In the genomic region with DNA sequence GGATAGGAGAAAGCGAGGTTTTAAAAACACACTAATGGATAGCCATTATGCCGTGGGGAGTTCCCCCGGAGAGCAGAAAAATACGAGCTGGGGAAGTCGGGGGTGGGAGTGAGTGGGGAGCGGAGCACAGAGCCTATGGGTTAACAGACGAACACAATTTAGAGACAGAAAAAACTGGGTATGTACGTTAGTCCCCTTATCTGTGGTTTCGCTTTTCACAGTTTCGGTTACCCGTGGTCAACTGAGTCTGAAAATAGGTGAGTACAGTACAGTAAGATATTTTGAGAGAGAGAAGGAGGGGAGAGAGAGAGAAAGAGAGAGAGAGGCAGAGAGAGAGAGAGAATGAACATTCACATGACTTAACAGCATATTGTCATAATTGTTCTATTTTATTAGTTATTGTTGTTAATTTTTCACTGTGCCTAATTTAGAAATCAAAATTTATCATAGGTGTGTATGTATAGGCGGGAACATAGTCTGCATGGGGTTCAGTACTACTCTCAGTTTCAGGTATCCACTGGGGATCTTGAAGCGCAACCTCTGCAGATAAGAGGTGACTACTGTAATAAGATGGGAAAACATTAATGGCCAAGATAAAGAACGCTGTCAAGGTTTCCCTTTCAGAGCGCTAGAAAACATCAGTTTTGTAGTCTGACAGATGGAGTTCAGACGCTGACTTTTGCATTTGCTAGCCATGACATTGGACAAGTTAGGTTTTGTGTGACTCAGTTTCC, we compare ENCODE assay signal across 11 cellular contexts.
DNase-seq lines count a peak whose midpoint lies in the region; ATAC-seq lines count a peak whose summit lies in the region.
"Had no signal": no experiment of that assay in that cellular context is flagged by ENCODE, and none has a peak within 500 bp of the region (broad histone marks: within the 10 kb centered on the region; RNA-seq: fewer than 3 reads in every experiment).

No MANE protein-coding gene starts in this region.

- peaks cover 21 to 31% of the 10 kb centered on the region in 2 donors for H3K27me3 Mint-ChIP-seq in natural killer cell treated with Interleukin-12 subunit alpha and Interleukin-12 subunit beta and Interleukin-15 and Interleukin-18, amount 100 ng/mL, for 72 hours
- H3K27me3 Mint-ChIP-seq in T-helper 17 cell, result peaks cover 59% of the 10 kb centered on the region

- H3K4me3 Mint-ChIP-seq in natural killer cell treated with Interleukin-12 subunit alpha and Interleukin-12 subunit beta and Interleukin-15 and Interleukin-18, amount 100 ng/mL, for 72 hours, result peak overlapping the region; percentile 13
- no peak overlapping the region for H3K4me3 Mint-ChIP-seq in T-helper 17 cell
- H3K4me3 Mint-ChIP-seq: activated naive CD4-positive, alpha-beta T cell treated with anti-CD3 and anti-CD28 coated beads, Interleukin-2, amount 50 U/mL, for 24 hours had no signal

- H3K9me3 Mint-ChIP-seq in natural killer cell treated with Interleukin-12 subunit alpha and Interleukin-12 subunit beta and Interleukin-15 and Interleukin-18, amount 100 ng/mL, for 72 hours, result no peaks in the 10 kb centered on the region
- H3K9me3 Mint-ChIP-seq: activated naive CD4-positive, alpha-beta T cell treated with anti-CD3 and anti-CD28 coated beads, Interleukin-2, amount 50 U/mL, for 24 hours had no signal

- H3K9me3 ChIP-seq in T-helper 17 cell (ENCODE audit: control insufficient read depth, low read length, poor library complexity, severe bottlenecking), result no peaks in the 10 kb centered on the region
- H3K9me3 ChIP-seq: neutrophil had no signal

- H3K27ac Mint-ChIP-seq in natural killer cell treated with Interleukin-12 subunit alpha and Interleukin-12 subunit beta and Interleukin-15 and Interleukin-18, amount 100 ng/mL, for 72 hours, result no peak overlapping the region
- no peak overlapping the region for H3K27ac Mint-ChIP-seq in T-helper 17 cell
- H3K27ac Mint-ChIP-seq: activated naive CD4-positive, alpha-beta T cell treated with anti-CD3 and anti-CD28 coated beads, Interleukin-2, amount 50 U/mL, for 24 hours had no signal

- no peaks in the 10 kb centered on the region for H3K36me3 Mint-ChIP-seq in natural killer cell treated with Interleukin-12 subunit alpha and Interleukin-12 subunit beta and Interleukin-15 and Interleukin-18, amount 100 ng/mL, for 72 hours
- no peaks in the 10 kb centered on the region for H3K36me3 Mint-ChIP-seq in T-helper 17 cell (ENCODE audit: low read depth)
- H3K36me3 Mint-ChIP-seq: activated naive CD4-positive, alpha-beta T cell treated with anti-CD3 and anti-CD28 coated beads, Interleukin-2, amount 50 U/mL, for 24 hours had no signal

- H3K4me1 Mint-ChIP-seq in natural killer cell treated with Interleukin-12 subunit alpha and Interleukin-12 subunit beta and Interleukin-15 and Interleukin-18, amount 100 ng/mL, for 72 hours (ENCODE audit: low read depth in 2 of 2), result peaks cover 11% of the 10 kb centered on the region in 2 donors
- H3K4me1 Mint-ChIP-seq in T-helper 17 cell, result peaks cover 6% of the 10 kb centered on the region

- ATAC-seq in GM18861 (IDR thresholded peaks at IDR 0.05; ENCODE audit: unreplicated experiment), result peak; percentile 76
- ATAC-seq in HG02571 (IDR thresholded peaks at IDR 0.05; ENCODE audit: unreplicated experiment), result peak; percentile 90
- peak; percentile 96 for ATAC-seq in HG03565 (IDR thresholded peaks at IDR 0.05; ENCODE audit: unreplicated experiment)
- ATAC-seq in natural killer cell treated with Interleukin-12 subunit alpha and Interleukin-12 subunit beta and Interleukin-15 and Interleukin-18, amount 100 ng/mL, for 72 hours, result peak; percentile 37 to 43
- ATAC-seq in T-helper 17 cell, result no peak

- no peak for DNase-seq in natural killer cell treated with Interleukin-12 subunit alpha and Interleukin-12 subunit beta and Interleukin-15 and Interleukin-18, amount 100 ng/mL, for 72 hours (ENCODE audit: low spot score)
- DNase-seq in ureter (ENCODE audit: low spot score) (no peak), T-helper 17 cell (no peak), nucleus accumbens (lab: John Stamatoyannopoulos, UW) (no peak)
- DNase-seq in activated naive CD4-positive, alpha-beta T cell (lab: John Stamatoyannopoulos, UW), result no peak
- DNase-seq: T-helper 1 cell had no signal
